8 cellular contexts compared by ENCODE assay signal in the genomic region with DNA sequence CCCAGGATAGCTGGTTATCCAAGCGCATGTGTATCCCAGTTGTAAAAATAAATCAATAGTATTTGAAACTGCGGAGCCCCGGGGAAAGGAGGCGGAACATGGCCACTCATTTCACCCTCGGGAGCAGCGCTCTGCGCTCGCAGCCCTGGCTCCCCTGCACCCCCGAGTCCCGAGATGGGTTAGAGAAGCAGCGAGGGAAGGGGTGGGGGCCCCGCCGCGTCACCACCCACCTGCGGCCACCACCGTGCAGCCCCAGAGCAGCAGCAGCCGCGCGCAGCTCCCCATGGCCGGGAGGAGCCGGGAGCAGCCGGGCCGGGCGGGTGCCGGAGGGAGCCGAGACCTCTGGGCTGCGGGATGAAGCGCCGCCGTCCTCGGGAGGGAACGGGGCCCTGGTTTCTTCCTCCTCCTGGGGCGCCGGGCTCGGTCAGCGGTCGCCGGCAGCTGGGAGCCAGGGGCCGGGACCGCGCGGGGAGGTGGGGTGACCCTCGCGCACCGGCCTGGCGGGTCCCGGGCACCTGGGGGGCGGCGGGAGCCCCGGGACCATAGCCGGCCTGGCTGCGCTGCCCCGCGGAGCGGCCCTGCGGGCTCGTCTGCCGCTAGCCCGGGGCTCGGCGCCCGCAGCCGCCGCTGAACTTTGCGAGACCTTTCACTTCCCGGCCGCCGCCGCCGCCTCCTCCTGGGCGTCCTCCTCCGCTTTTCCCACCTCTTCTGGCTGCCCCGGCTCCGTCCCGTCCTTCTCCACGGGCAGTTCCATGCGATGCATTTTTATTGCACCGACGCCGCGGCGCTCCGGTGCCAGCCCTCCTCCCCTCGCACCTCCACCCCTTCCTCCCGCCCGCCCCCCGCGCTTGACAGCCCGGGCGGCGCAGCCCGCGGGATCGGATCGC. TPM values are rescaled to one million over a fixed set of nuclear protein-coding genes. Genes with fewer than 3 reads are reported as not detected.
A peak's percentile ranks its signal among the peaks of the same experiment; 100 is the strongest.
DNase-seq lines count a peak whose midpoint lies in the region; ATAC-seq and TF ChIP-seq lines count a peak whose summit lies in the region.

A gene (minus strand): TSS at position 740 of the 887 bp plus-strand sequence. CDS start 455 bp downstream, at position 285.

- H2BK12ac ChIP-seq in trophoblast cell (ENCODE audit: low read length) = peak within 1 kb of the TSS; percentile 24

- H3K9ac ChIP-seq in trophoblast cell (ENCODE audit: low read length) = no peak within 1 kb of the TSS

- no peaks in the 10 kb centered on the region for H3K36me3 ChIP-seq in trophoblast cell (ENCODE audit: control insufficient read depth in 1 of 2, insufficient read depth in 2 of 2, low read length in 2 of 2)

- H3K4me2 ChIP-seq in trophoblast cell (ENCODE audit: low read length) = peak within 1 kb of the TSS; percentile 93

- H3K27me3 Mint-ChIP-seq in activated naive CD4-positive, alpha-beta T cell treated with anti-CD3 and anti-CD28 coated beads, Interleukin-2, amount 50 U/mL, for 24 hours = peaks cover 51% of the 10 kb centered on the region

- WGBS in trophoblast cell (ENCODE audit: extremely low coverage, insufficient coverage, insufficient read length) = no CpG with 5 or more reads among the region's 95 CpGs

- peaks cover 9% of the 10 kb centered on the region for H3K79me1 ChIP-seq in trophoblast cell (ENCODE audit: low read length)

- H3K9me3 ChIP-seq in AG04450 (ENCODE audit: control insufficient read depth, insufficient read depth, low read length) = no peaks in the 10 kb centered on the region; the same call in 1 of the 2 replicates
- H3K9me3 ChIP-seq in trophoblast cell (ENCODE audit: insufficient read depth, low read depth, low read length) = no peaks in the 10 kb centered on the region

- H3K9me3 Mint-ChIP-seq in activated naive CD4-positive, alpha-beta T cell treated with anti-CD3 and anti-CD28 coated beads, Interleukin-2, amount 50 U/mL, for 24 hours = no peaks in the 10 kb centered on the region

- H4K91ac ChIP-seq in trophoblast cell (ENCODE audit: low read depth, low read length) = peak within 1 kb of the TSS; percentile 9

- H3K4ac ChIP-seq in trophoblast cell (ENCODE audit: low read depth, low read length) = no peak within 1 kb of the TSS

- H3K27ac ChIP-seq in AG04450 (ENCODE audit: low read depth, low read length) (no peak within 1 kb of the TSS), trophoblast cell (ENCODE audit: low read depth, low read length) (no peak within 1 kb of the TSS)

- H3K4me1 Mint-ChIP-seq in activated naive CD4-positive, alpha-beta T cell treated with anti-CD3 and anti-CD28 coated beads, Interleukin-2, amount 50 U/mL, for 24 hours = peaks cover 14% of the 10 kb centered on the region

- peak within 1 kb of the TSS; percentile 38 for H2BK120ac ChIP-seq in trophoblast cell (ENCODE audit: insufficient read depth, low read length, poor library complexity)

- no peaks in the 10 kb centered on the region for H3K36me3 Mint-ChIP-seq in activated naive CD4-positive, alpha-beta T cell treated with anti-CD3 and anti-CD28 coated beads, Interleukin-2, amount 50 U/mL, for 24 hours

- H3K4me3 Mint-ChIP-seq in activated naive CD4-positive, alpha-beta T cell treated with anti-CD3 and anti-CD28 coated beads, Interleukin-2, amount 50 U/mL, for 24 hours = peak within 1 kb of the TSS; percentile 83

- H3K4me3 ChIP-seq in AG04450 (ENCODE audit: low read depth, low read length) = peak within 1 kb of the TSS; percentile 81
- H3K4me3 ChIP-seq in trophoblast cell (ENCODE audit: low read depth, low read length) = peak within 1 kb of the TSS; percentile 72

- H4K8ac ChIP-seq in trophoblast cell (ENCODE audit: low read depth, low read length) = peak within 1 kb of the TSS; percentile 37

- H2BK5ac ChIP-seq in trophoblast cell (ENCODE audit: low read depth, low read length, poor library complexity) = no peak within 1 kb of the TSS

- peak within 1 kb of the TSS; percentile 35 for H3K14ac ChIP-seq in trophoblast cell (ENCODE audit: low read length)

- POLR2A ChIA-PET in AG04450 (lab: Yijun Ruan, JAX) = no interaction called here

- H2AFZ ChIP-seq in trophoblast cell (ENCODE audit: insufficient read depth, low read length, poor library complexity) = peak within 1 kb of the TSS; percentile 45

- no peak within 1 kb of the TSS for H3K23ac ChIP-seq in trophoblast cell (ENCODE audit: low read length)

- DNase-seq in AG04450 (ENCODE audit: low read depth, low spot score) (no peak), NCI-H2171 (lab: John Stamatoyannopoulos, UW) (peak; percentile 20), Right ventricle myocardium superior (peak; percentile 79), trophoblast cell (peak; percentile 61 to 79)
- no peak for DNase-seq in effector CD4-positive, alpha-beta T cell

- no peaks in the 10 kb centered on the region for H3K79me2 ChIP-seq in trophoblast cell (ENCODE audit: control insufficient read depth, insufficient read depth, low read length, poor library complexity)

- peak within 1 kb of the TSS; percentile 26 for H4K12ac ChIP-seq in trophoblast cell (ENCODE audit: low read depth, low read length)

- no peak within 1 kb of the TSS for H2AK5ac ChIP-seq in trophoblast cell (ENCODE audit: low read length)

- CTCF ChIA-PET in AG04450 (lab: Charles Lee) = interaction anchor here (1.7 kb wide), 1 partner anchor 26 kb away, joined by 5 read pairs; no protein-coding TSS in a partner anchor

- H3K27me3 ChIP-seq in AG04450 (ENCODE audit: control insufficient read depth, insufficient read depth, low read length) = no peaks in the 10 kb centered on the region
- H3K27me3 ChIP-seq in trophoblast cell (ENCODE audit: insufficient read depth, low read length) = peaks cover 30% of the 10 kb centered on the region

- no peak within 1 kb of the TSS for H3K18ac ChIP-seq in trophoblast cell (ENCODE audit: low read length)

- ATAC-seq in GM19023 (IDR thresholded peaks at IDR 0.05; ENCODE audit: unreplicated experiment) = peak; percentile 63
- peak; percentile 66 for ATAC-seq in Right ventricle myocardium superior (ENCODE audit: poor library complexity)
- no peak for ATAC-seq in HG03097 (IDR thresholded peaks at IDR 0.05; ENCODE audit: low FRiP score, unreplicated experiment)

- peaks cover 17 to 18% of the 10 kb centered on the region in 2 experiments for H3K4me1 ChIP-seq in trophoblast cell (ENCODE audit: control insufficient read depth in 1 of 2, insufficient read depth in 2 of 2, low read length in 2 of 2)

- H3K27ac Mint-ChIP-seq in activated naive CD4-positive, alpha-beta T cell treated with anti-CD3 and anti-CD28 coated beads, Interleukin-2, amount 50 U/mL, for 24 hours = peak within 1 kb of the TSS; percentile 14

- TF ChIP-seq CTCF in AG04450 (IDR thresholded peaks at IDR 0.05; ENCODE audit: low read depth, low read length) = no peak

- intact Hi-C loops in Right ventricle myocardium superior (cut with DNase I) = no loop called here

RNA-seq across cellular contexts. Expression of the gene that starts here (rescaled TPM):
- 132 and 147 TPM in 2 replicates for polyA plus RNA-seq in AG04450 (2011; rRNA removed)
- polyA minus RNA-seq in AG04450 (2011; rRNA and poly(A)+ RNA removed) = 215 and 284 TPM in 2 replicates
- total RNA-seq in Right ventricle myocardium superior = 81.5 TPM
- polyA plus RNA-seq in trophoblast cell (2013) = 0.96 and 1.3 TPM in 2 replicates

Comparison
In these comparisons a context has a peak if more than half of its experiments do, and no peak if none do; other contexts are left out.
1. DNase-seq: peak in NCI-H2171 (single experiment), Right ventricle myocardium superior (single experiment) and trophoblast cell (2 of 2); none in AG04450 (single experiment) and effector CD4-positive, alpha-beta T cell (single experiment).